Comparison of ENCODE assay signal across 9 cellular contexts in the genomic region with DNA sequence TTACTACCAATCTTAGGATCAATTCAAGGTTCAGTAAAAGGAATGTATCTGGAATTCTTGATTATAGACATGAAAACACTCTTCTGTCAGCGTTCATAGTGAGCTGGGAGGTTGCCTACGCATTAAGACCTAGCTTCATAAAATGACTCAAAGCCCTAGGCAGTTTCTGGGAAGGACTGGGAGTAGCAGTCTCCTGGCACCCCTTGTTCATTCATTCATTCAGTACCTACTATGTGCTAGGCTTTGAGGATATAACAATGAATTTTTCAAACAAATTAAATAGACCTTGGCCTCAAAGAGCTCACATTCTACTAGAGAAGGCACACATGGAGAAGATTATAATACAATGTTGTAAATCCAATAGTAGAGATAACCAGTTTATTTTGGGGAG.
"Had no signal": no experiment of that assay in that cellular context is flagged by ENCODE, and none has a peak within 500 bp of the region (broad histone marks: within the 10 kb centered on the region; RNA-seq: fewer than 3 reads in every experiment).

No MANE protein-coding gene starts in this region.

- H3K27ac Mint-ChIP-seq: HFFc6 had no signal

- H3K9me3 ChIP-seq: HAP-1 had no signal

- DNase-seq: GM23248, GOT3, H7, HFFc6, IMR-90 had no signal

- H3K36me3 ChIP-seq: HAP-1 had no signal

- H3K4me3 ChIP-seq: GM23248, HAP-1, K562 had no signal

- H3K4me1 ChIP-seq: HAP-1 had no signal

- ATAC-seq: HCT116, K562 had no signal

- H3K27ac ChIP-seq: GM23248, HL-60 had no signal

- H3K9me3 Mint-ChIP-seq: HFFc6 had no signal

- H3K4me3 Mint-ChIP-seq: HFFc6 had no signal
